In genomic region chr17:36936455-36936934, GRCh38 we compare ENCODE assay signal across 8 cellular contexts. TPM values are rescaled to one million over a fixed set of nuclear protein-coding genes. Genes with fewer than 3 reads are reported as not detected.
DNase-seq lines count a peak whose midpoint lies in the region; ATAC-seq and TF ChIP-seq lines count a peak whose summit lies in the region.
"Had no signal": no experiment of that assay in that cellular context is flagged by ENCODE, and none has a peak within 500 bp of the region (broad histone marks: within the 10 kb centered on the region; RNA-seq: fewer than 3 reads in every experiment).

No MANE protein-coding gene starts in this region.

- no peak for TF ChIP-seq CTCF in GM12865 (IDR thresholded peaks at IDR 0.05; ENCODE audit: insufficient read depth, low read depth, low read length, missing control alignments)
- no peak for TF ChIP-seq CTCF in neural progenitor cell (IDR thresholded peaks at IDR 0.05)

- H3K4me1 ChIP-seq in neural progenitor cell = peaks cover 59% of the 10 kb centered on the region

- no peaks in the 10 kb centered on the region for H3K9me3 Mint-ChIP-seq in central memory CD8-positive, alpha-beta T cell
- H3K9me3 Mint-ChIP-seq in neural progenitor cell = peaks cover 1% of the 10 kb centered on the region

- H3K36me3 Mint-ChIP-seq in central memory CD8-positive, alpha-beta T cell (ENCODE audit: insufficient read depth) = peaks cover 32% of the 10 kb centered on the region
- H3K36me3 Mint-ChIP-seq in neural progenitor cell = no peaks in the 10 kb centered on the region

- H3K4me3 Mint-ChIP-seq in central memory CD8-positive, alpha-beta T cell = peak overlapping the region; percentile 80
- peak overlapping the region; percentile 79 for H3K4me3 Mint-ChIP-seq in neural progenitor cell

- H3K36me3 ChIP-seq in neural progenitor cell = no peaks in the 10 kb centered on the region
- H3K36me3 ChIP-seq: tibial nerve had no signal

- no peak for DNase-seq in GM12865 (ENCODE audit: low read depth)
- peak; percentile 44 for DNase-seq in NCI-H1092 treated with DMSO at 0.1 percent for 48 hours (lab: John Stamatoyannopoulos, UW)
- no peak for DNase-seq in central memory CD8-positive, alpha-beta T cell (ENCODE audit: low spot score in 2 of 2)
- peak; percentile 90 for DNase-seq in neural progenitor cell (ENCODE audit: low spot score)
- DNase-seq in NCI-H2171 (lab: John Stamatoyannopoulos, UW) = no peak

- H3K4me1 Mint-ChIP-seq in central memory CD8-positive, alpha-beta T cell = peaks cover 73% of the 10 kb centered on the region
- peaks cover 50% of the 10 kb centered on the region for H3K4me1 Mint-ChIP-seq in neural progenitor cell

- peaks cover 100% of the 10 kb centered on the region for H3K27me3 Mint-ChIP-seq in central memory CD8-positive, alpha-beta T cell
- peaks cover 92% of the 10 kb centered on the region for H3K27me3 Mint-ChIP-seq in neural progenitor cell (ENCODE audit: insufficient read depth, low read depth)

- H3K27ac Mint-ChIP-seq in central memory CD8-positive, alpha-beta T cell (ENCODE audit: low read depth) = peak overlapping the region; percentile 68
- no peak overlapping the region for H3K27ac Mint-ChIP-seq in neural progenitor cell

- peaks cover 100% of the 10 kb centered on the region for H3K27me3 ChIP-seq in neural progenitor cell

- H3K9me3 ChIP-seq in neural progenitor cell (ENCODE audit: low read depth) = no peaks in the 10 kb centered on the region
- H3K9me3 ChIP-seq: tibial nerve had no signal

- H4K20me1 ChIP-seq in neural progenitor cell (ENCODE audit: low read depth) = peaks cover 93% of the 10 kb centered on the region

- no peak overlapping the region for H3K27ac ChIP-seq in neural progenitor cell
- H3K27ac ChIP-seq: tibial nerve had no signal

- peak overlapping the region; percentile 82 for H3K4me2 ChIP-seq in neural progenitor cell

- H3K4me3 ChIP-seq in GM12865 (ENCODE audit: low read depth, low read length) (peak overlapping the region; percentile 15; the same call in 1 of the 2 replicates), neural progenitor cell (peak overlapping the region; percentile 43)

- H2AFZ ChIP-seq in neural progenitor cell (replicated peaks) = no peak overlapping the region

- H3K9ac ChIP-seq in neural progenitor cell = no peak overlapping the region

- no peak for ATAC-seq in central memory CD8-positive, alpha-beta T cell (replicated peaks; ENCODE audit: extremely low read depth, poor library complexity, severe bottlenecking)
- ATAC-seq in HG02884 (IDR thresholded peaks at IDR 0.05; ENCODE audit: unreplicated experiment) (no peak), HG02840 (IDR thresholded peaks at IDR 0.05; ENCODE audit: low FRiP score, unreplicated experiment) (no peak)

- no peaks in the 10 kb centered on the region for H3K79me2 ChIP-seq in neural progenitor cell (ENCODE audit: low read depth)

- peaks cover 46% of the 10 kb centered on the region for H3F3A ChIP-seq in neural progenitor cell (ENCODE audit: low read depth)

RNA-seq across cellular contexts. Expression of gene LHX1, which starts 0.8 kb away (rescaled TPM):
- not detected in 2 replicates for total RNA-seq in neural progenitor cell (ENCODE audit: low replicate concordance)
- total RNA-seq: tibial nerve had no signal

RNA-seq across cellular contexts. Expression of gene AATF, which starts 12.3 kb away (rescaled TPM):
- 28.9 and 32.1 TPM in 2 replicates for total RNA-seq in neural progenitor cell (ENCODE audit: low replicate concordance)

Comparison
In these comparisons a context has a peak if more than half of its experiments do, and no peak if none do; other contexts are left out.
1. DNase-seq: peak in NCI-H1092 treated with DMSO at 0.1 percent for 48 hours (single experiment) and neural progenitor cell (single experiment); none in GM12865 (single experiment), central memory CD8-positive, alpha-beta T cell (0 of 2) and NCI-H2171 (single experiment).